Comparison of ENCODE assay signal across 8 cellular contexts in genomic region chr17:80899402-80900268, GRCh38.
A peak's percentile ranks its signal among the peaks of the same experiment; 100 is the strongest.
DNase-seq lines count a peak whose midpoint lies in the region; ATAC-seq and TF ChIP-seq lines count a peak whose summit lies in the region.

No MANE protein-coding gene starts in this region.

- peak; percentile 77 for TF ChIP-seq CTCF in chondrocyte (IDR thresholded peaks at IDR 0.05)
- peak in 5 of 6 experiments; percentile 29 to 65 (median 57) for TF ChIP-seq CTCF in upper lobe of left lung (IDR thresholded peaks at IDR 0.05)

- DNase-seq in COLO668 (lab: John Stamatoyannopoulos, UW; ENCODE audit: unreplicated experiment): peak; percentile 13
- peak; percentile 63 for DNase-seq in activated CD4-positive, CD25-positive, alpha-beta regulatory T cell treated with anti-CD3 and anti-CD28 coated beads, Interleukin-2, amount 50 U/mL, for 16 hours (ENCODE audit: low read depth, low spot score)
- DNase-seq in chondrocyte (ENCODE audit: low spot score): no peak
- DNase-seq in natural killer cell treated with Interleukin-12 subunit alpha and Interleukin-12 subunit beta and Interleukin-15 and Interleukin-18, amount 100 ng/mL, for 72 hours (ENCODE audit: low spot score): no peak
- peak in 1 of 2 donors; percentile 86 for DNase-seq in upper lobe of left lung
- no peak for DNase-seq in midbrain (lab: John Stamatoyannopoulos, UW)

- no peaks in the 10 kb centered on the region for H3K27me3 ChIP-seq in upper lobe of left lung

- H3K36me3 ChIP-seq in upper lobe of left lung: peaks cover 0 to 28% (median 16%) of the 10 kb centered on the region in 4 donors

- TF ChIP-seq EP300 in Ishikawa (IDR thresholded peaks at IDR 0.05; ENCODE audit: borderline replicate concordance) (no peak), upper lobe of left lung (IDR thresholded peaks at IDR 0.05) (no peak)

- peak; percentile 58 to 63 for ATAC-seq in natural killer cell treated with Interleukin-12 subunit alpha and Interleukin-12 subunit beta and Interleukin-15 and Interleukin-18, amount 100 ng/mL, for 72 hours
- ATAC-seq in upper lobe of left lung (ENCODE audit: low FRiP score in 2 of 2) (peak; percentile 29 to 82), HG02763 (IDR thresholded peaks at IDR 0.05; ENCODE audit: unreplicated experiment) (no peak)

- H3K9me3 ChIP-seq in upper lobe of left lung: no peaks in the 10 kb centered on the region

- H3K27ac Mint-ChIP-seq in chondrocyte (ENCODE audit: unreplicated experiment): no peak overlapping the region
- H3K27ac Mint-ChIP-seq in natural killer cell treated with Interleukin-12 subunit alpha and Interleukin-12 subunit beta and Interleukin-15 and Interleukin-18, amount 100 ng/mL, for 72 hours: no peak overlapping the region

- H3K36me3 Mint-ChIP-seq in chondrocyte (ENCODE audit: low read depth): peaks cover 31% of the 10 kb centered on the region
- peaks cover 4% of the 10 kb centered on the region for H3K36me3 Mint-ChIP-seq in natural killer cell treated with Interleukin-12 subunit alpha and Interleukin-12 subunit beta and Interleukin-15 and Interleukin-18, amount 100 ng/mL, for 72 hours

- H3K27ac ChIP-seq in upper lobe of left lung: peak overlapping the region in 1 of 4 donors; percentile 51

- TF ChIP-seq POLR2A in upper lobe of left lung (IDR thresholded peaks at IDR 0.05): no peak

- H3K4me3 Mint-ChIP-seq in chondrocyte (ENCODE audit: unreplicated experiment): no peak overlapping the region
- no peak overlapping the region for H3K4me3 Mint-ChIP-seq in natural killer cell treated with Interleukin-12 subunit alpha and Interleukin-12 subunit beta and Interleukin-15 and Interleukin-18, amount 100 ng/mL, for 72 hours

- H3K27me3 Mint-ChIP-seq in chondrocyte (ENCODE audit: low read depth): no peaks in the 10 kb centered on the region
- no peaks in the 10 kb centered on the region for H3K27me3 Mint-ChIP-seq in natural killer cell treated with Interleukin-12 subunit alpha and Interleukin-12 subunit beta and Interleukin-15 and Interleukin-18, amount 100 ng/mL, for 72 hours

- H3K9me3 Mint-ChIP-seq in chondrocyte (ENCODE audit: low read depth): no peaks in the 10 kb centered on the region
- H3K9me3 Mint-ChIP-seq in natural killer cell treated with Interleukin-12 subunit alpha and Interleukin-12 subunit beta and Interleukin-15 and Interleukin-18, amount 100 ng/mL, for 72 hours: no peaks in the 10 kb centered on the region

- H3K4me1 Mint-ChIP-seq in chondrocyte (ENCODE audit: low read depth): peaks cover 11% of the 10 kb centered on the region
- H3K4me1 Mint-ChIP-seq in natural killer cell treated with Interleukin-12 subunit alpha and Interleukin-12 subunit beta and Interleukin-15 and Interleukin-18, amount 100 ng/mL, for 72 hours (ENCODE audit: low read depth in 2 of 2): peaks cover 3 to 8% of the 10 kb centered on the region in 2 donors

- 69 to 70% methylated on average over 20 to 22 of the region's 22 CpGs for WGBS in upper lobe of left lung, 2 donors

- no peak overlapping the region for H3K4me3 ChIP-seq in upper lobe of left lung

- H3K4me1 ChIP-seq in upper lobe of left lung: peaks cover 0 to 11% (median 4%) of the 10 kb centered on the region in 4 donors

- peak; percentile 63 for TF ChIP-seq RAD21 in Ishikawa (IDR thresholded peaks at IDR 0.05; ENCODE audit: low read depth)

TF ChIP-seq in Ishikawa, 13 proteins besides CTCF, POLR2A, EP300 and RAD21:
- no peak for TF ChIP-seq YY1 (IDR thresholded peaks at IDR 0.05; ENCODE audit: low read depth)
- TF ChIP-seq USF1 (IDR thresholded peaks at IDR 0.05): peak; percentile 27; the same call in 1 of the 2 replicates
- TF ChIP-seq NFIC (IDR thresholded peaks at IDR 0.05): no peak

Comparison
In these comparisons a context has a peak if more than half of its experiments do, and no peak if none do; other contexts are left out.
1. DNase-seq: peak in COLO668 (single experiment) and activated CD4-positive, CD25-positive, alpha-beta regulatory T cell treated with anti-CD3 and anti-CD28 coated beads, Interleukin-2, amount 50 U/mL, for 16 hours (single experiment); none in chondrocyte (single experiment), natural killer cell treated with Interleukin-12 subunit alpha and Interleukin-12 subunit beta and Interleukin-15 and Interleukin-18, amount 100 ng/mL, for 72 hours (single experiment) and midbrain (single experiment).